Comparison of ENCODE assay signal across 2 cellular contexts in the genomic region with DNA sequence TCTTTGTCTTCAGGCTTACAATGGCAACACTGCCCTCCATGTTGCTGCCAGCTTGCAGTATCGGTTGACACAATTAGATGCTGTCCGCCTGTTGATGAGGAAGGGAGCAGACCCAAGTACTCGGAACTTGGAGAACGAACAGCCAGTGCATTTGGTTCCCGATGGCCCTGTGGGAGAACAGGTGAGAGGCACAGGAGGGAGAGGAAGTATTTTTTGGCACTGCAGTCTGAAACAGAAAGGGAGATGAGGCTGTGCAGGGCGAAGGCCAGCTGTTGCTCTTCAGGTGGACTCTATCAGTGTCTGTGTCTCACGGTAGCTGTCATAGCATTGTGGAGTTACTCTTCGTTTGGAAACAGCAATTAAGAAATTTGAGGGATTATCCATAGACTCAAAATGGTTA.
TF ChIP-seq lines count a peak whose summit lies in the region.

No MANE protein-coding gene starts in this region.

TF ChIP-seq in GM12891, 5 proteins besides CTCF, POLR2A, EP300 and RAD21 (continued from another document):
- TF ChIP-seq POU2F2 (IDR thresholded peaks at IDR 0.05; ENCODE audit: low read depth, low read length) (no peak), POLR2AphosphoS5 (IDR thresholded peaks at IDR 0.05; ENCODE audit: low read depth, low read length) (peak; percentile 68; the same call in 1 of the 2 replicates), SPI1 (IDR thresholded peaks at IDR 0.05; ENCODE audit: low read depth, low read length) (no peak)

TF ChIP-seq in GM12878, 131 proteins besides CTCF, POLR2A, EP300 and RAD21:
- TF ChIP-seq HDGF (IDR thresholded peaks at IDR 0.05) (0 out of 2 replicates have a peak, but pooled peaks have one; percentile 45), EED (IDR thresholded peaks at IDR 0.05; ENCODE audit: low read depth) (no peak), POLR2AphosphoS5 (IDR thresholded peaks at IDR 0.05; ENCODE audit: low read length) (peak; percentile 81)
